Comparison of ENCODE assay signal across 1 cellular context in genomic region chr1:51572365-51572764, GRCh38.
TF ChIP-seq lines count a peak whose summit lies in the region.

No MANE protein-coding gene starts in this region.

TF ChIP-seq in GM23338, 12 proteins besides CTCF, POLR2A, EP300 and RAD21 (continued from another document):
- TF ChIP-seq ZNF462 (CRISPR knock-in tag; IDR thresholded peaks at IDR 0.05) (no peak), REST (IDR thresholded peaks at IDR 0.05; ENCODE audit: unreplicated experiment) (no peak), NANOG (IDR thresholded peaks at IDR 0.05; ENCODE audit: borderline replicate concordance) (no peak)
